ENCODE assay signal across 9 cellular contexts in the genomic region with DNA sequence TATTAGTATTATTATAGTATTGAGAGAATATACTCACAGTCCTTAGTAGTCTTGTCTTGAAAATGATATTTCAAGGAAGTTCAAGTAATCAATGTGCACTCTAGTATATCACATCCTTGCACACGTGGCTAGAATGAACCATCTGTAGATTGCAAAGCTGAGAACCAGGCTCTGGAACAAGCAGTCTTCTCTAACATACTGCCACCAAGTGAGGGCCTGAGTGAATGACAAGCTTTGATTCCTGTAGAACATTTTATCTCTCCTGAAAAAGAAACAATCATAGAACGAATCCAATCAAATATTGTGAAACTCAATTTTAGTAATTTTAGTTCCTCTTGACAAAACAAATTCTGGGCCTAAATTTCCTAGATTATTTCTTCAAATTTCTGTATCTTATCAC. TPM values are rescaled to one million over a fixed set of nuclear protein-coding genes. Genes with fewer than 3 reads are reported as not detected.
DNase-seq lines count a peak whose midpoint lies in the region; ATAC-seq and TF ChIP-seq lines count a peak whose summit lies in the region.
"Had no signal": no experiment of that assay in that cellular context is flagged by ENCODE, and none has a peak within 500 bp of the region (broad histone marks: within the 10 kb centered on the region; RNA-seq: fewer than 3 reads in every experiment).

No MANE protein-coding gene starts in this region.

- no peak overlapping the region for H2AK5ac ChIP-seq in mesenchymal stem cell (ENCODE audit: low read length, severe bottlenecking)

- WGBS in mesenchymal stem cell: 58% methylated on average over 1 of the region's 2 CpGs

- H4K8ac ChIP-seq in mesenchymal stem cell (ENCODE audit: low read length): no peak overlapping the region

- H2BK120ac ChIP-seq in mesenchymal stem cell (ENCODE audit: low read depth, low read length): no peak overlapping the region

- peak; percentile 57 for ATAC-seq in HG03045 (IDR thresholded peaks at IDR 0.05; ENCODE audit: unreplicated experiment)
- ATAC-seq in HG03571 (IDR thresholded peaks at IDR 0.05; ENCODE audit: unreplicated experiment): no peak
- no peak for ATAC-seq in GM21528 (IDR thresholded peaks at IDR 0.05; ENCODE audit: low FRiP score, unreplicated experiment)
- ATAC-seq in GM18907 (IDR thresholded peaks at IDR 0.05; ENCODE audit: unreplicated experiment): no peak

- TF ChIP-seq CTCF in GM12872 (IDR thresholded peaks at IDR 0.05; ENCODE audit: insufficient read depth, low read depth, low read length): peak; percentile 51; the same call in 2 of the 3 replicates
- TF ChIP-seq CTCF in SU-DHL-6 (IDR thresholded peaks at IDR 0.05; ENCODE audit: insufficient read depth, low read length, poor library complexity, severe bottlenecking): peak; percentile 43

- H3K27ac ChIP-seq in SU-DHL-6 (ENCODE audit: low read depth, low read length): no peak overlapping the region
- no peak overlapping the region for H3K27ac ChIP-seq in mesenchymal stem cell (ENCODE audit: low read length, poor library complexity, severe bottlenecking)
- H3K27ac ChIP-seq: SK-N-MC had no signal

- no peaks in the 10 kb centered on the region for H3K9me3 ChIP-seq in SU-DHL-6 (ENCODE audit: insufficient read depth, low read length)
- H3K9me3 ChIP-seq in mesenchymal stem cell (ENCODE audit: control insufficient read depth, low read length): no peaks in the 10 kb centered on the region

- H4K20me1 ChIP-seq in SU-DHL-6 (ENCODE audit: low read depth, low read length): no peaks in the 10 kb centered on the region

- H3K4me2 ChIP-seq in SU-DHL-6 (ENCODE audit: low read depth, low read length, poor library complexity, severe bottlenecking) (no peak overlapping the region), mesenchymal stem cell (ENCODE audit: low read length, poor library complexity, severe bottlenecking) (no peak overlapping the region)

- H3K36me3 ChIP-seq in SU-DHL-6 (ENCODE audit: low read length) (no peaks in the 10 kb centered on the region), mesenchymal stem cell (ENCODE audit: control insufficient read depth in 1 of 2, insufficient read depth in 2 of 2, low read depth in 1 of 2, low read length in 2 of 2) (no peaks in the 10 kb centered on the region)

- no peak overlapping the region for H3K14ac ChIP-seq in mesenchymal stem cell (ENCODE audit: low read length in 2 of 2)

- H2BK15ac ChIP-seq in mesenchymal stem cell (ENCODE audit: low read depth, poor library complexity, severe bottlenecking): no peak overlapping the region

- no peak overlapping the region for H3K4ac ChIP-seq in mesenchymal stem cell (ENCODE audit: low read depth in 1 of 2, low read length in 2 of 2)

- H3K27me3 ChIP-seq in SU-DHL-6 (ENCODE audit: low read length) (no peaks in the 10 kb centered on the region), mesenchymal stem cell (ENCODE audit: control insufficient read depth in 1 of 2, insufficient read depth in 1 of 2, low read length in 2 of 2) (no peaks in the 10 kb centered on the region)

- H3K79me2 ChIP-seq in SU-DHL-6 (ENCODE audit: insufficient read depth, low read length): no peaks in the 10 kb centered on the region

- no peaks in the 10 kb centered on the region for H3K9me2 ChIP-seq in SU-DHL-6 (replicated peaks; ENCODE audit: insufficient read depth, low read length)

- H3F3A ChIP-seq in SU-DHL-6 (ENCODE audit: insufficient read depth): no peaks in the 10 kb centered on the region

- no peak overlapping the region for H4K91ac ChIP-seq in mesenchymal stem cell (ENCODE audit: low read length)

- DNase-seq in mesenchymal stem cell (peak; percentile 28), CD1c-positive myeloid dendritic cell (ENCODE audit: extremely low spot score) (no peak)

- H2BK12ac ChIP-seq in mesenchymal stem cell (ENCODE audit: low read length in 2 of 2): no peak overlapping the region

- no peak overlapping the region for H2AFZ ChIP-seq in SU-DHL-6 (ENCODE audit: low read depth, low read length, severe bottlenecking)
- no peak overlapping the region for H2AFZ ChIP-seq in mesenchymal stem cell (ENCODE audit: low read depth, low read length)

- no peaks in the 10 kb centered on the region for H3K79me1 ChIP-seq in mesenchymal stem cell (replicated peaks; ENCODE audit: low read length, poor library complexity, severe bottlenecking)

- no peak overlapping the region for H3K18ac ChIP-seq in mesenchymal stem cell (ENCODE audit: low read depth in 1 of 2, low read length in 2 of 2)

- H3K4me3 ChIP-seq in SU-DHL-6 (ENCODE audit: insufficient read depth, low read length, poor library complexity, severe bottlenecking) (no peak overlapping the region), mesenchymal stem cell (ENCODE audit: insufficient read depth in 1 of 2, low read depth in 1 of 2, low read length in 2 of 2) (no peak overlapping the region)
- H3K4me3 ChIP-seq: SK-N-MC had no signal

- no peak overlapping the region for H3K23ac ChIP-seq in mesenchymal stem cell (ENCODE audit: low read length in 2 of 2)

- peaks cover 1% of the 10 kb centered on the region for H3K4me1 ChIP-seq in mesenchymal stem cell (ENCODE audit: control insufficient read depth, insufficient read depth, low read depth, low read length)

- no peak overlapping the region for H2BK5ac ChIP-seq in mesenchymal stem cell (ENCODE audit: low read depth, low read length, poor library complexity, severe bottlenecking)

- H3K9ac ChIP-seq in SU-DHL-6 (ENCODE audit: low read length): no peak overlapping the region
- H3K9ac ChIP-seq in mesenchymal stem cell (ENCODE audit: low read length): no peak overlapping the region

RNA-seq across cellular contexts. Expression of gene SULT1C3, which starts 55.3 kb away (rescaled TPM):
- polyA plus RNA-seq in mesenchymal stem cell (2013, experiment 1 of 2): not detected
- polyA plus RNA-seq in mesenchymal stem cell (2013, experiment 2 of 2): not detected
